In the genomic region with DNA sequence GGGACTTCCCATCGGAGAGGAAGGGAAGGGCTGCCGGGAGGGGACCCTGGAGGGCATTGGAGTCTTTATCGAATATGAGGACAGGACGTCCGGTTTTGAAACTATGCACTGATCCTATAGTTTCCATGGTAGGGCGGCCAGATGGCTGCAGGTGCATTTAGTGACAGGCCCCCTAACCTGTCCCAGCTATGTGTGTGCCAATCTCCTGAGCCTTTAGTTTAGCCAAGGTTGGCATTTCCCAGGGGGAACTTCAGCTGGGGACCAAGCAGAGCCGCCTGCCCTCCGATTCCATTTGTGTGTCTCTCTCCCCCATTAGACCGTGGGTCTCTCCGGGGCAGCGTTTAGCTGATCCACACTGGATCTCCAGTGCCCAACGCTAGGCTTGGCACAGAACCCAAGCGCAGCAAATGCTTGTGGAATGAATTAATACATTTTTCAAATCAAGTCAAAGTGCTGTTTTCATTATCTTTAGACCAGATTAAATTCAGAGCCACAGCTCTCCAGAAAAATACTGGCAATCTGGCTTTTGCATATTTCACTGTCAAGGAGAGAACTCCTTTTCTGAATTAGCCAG, we compare ENCODE assay signal across 1 cellular context.
TF ChIP-seq lines count a peak whose summit lies in the region.

No MANE protein-coding gene starts in this region.

TF ChIP-seq in HepG2, 621 proteins besides CTCF, POLR2A, EP300 and RAD21:
- TF ChIP-seq JUND (CRISPR knock-in tag; IDR thresholded peaks at IDR 0.05) (no peak), ZNF550 (CRISPR knock-in tag; IDR thresholded peaks at IDR 0.05; ENCODE audit: borderline replicate concordance) (no peak), TCF12 (IDR thresholded peaks at IDR 0.05) (no peak), TCF12 (CRISPR knock-in tag; IDR thresholded peaks at IDR 0.05) (no peak), ATF7 (IDR thresholded peaks at IDR 0.05) (no peak), ATF7 (CRISPR knock-in tag; IDR thresholded peaks at IDR 0.05) (no peak), ATRX (CRISPR knock-in tag; IDR thresholded peaks at IDR 0.05; ENCODE audit: borderline replicate concordance) (no peak), ZNF333 (CRISPR knock-in tag; IDR thresholded peaks at IDR 0.05; ENCODE audit: borderline replicate concordance) (no peak)
- TF ChIP-seq, protein P1, sequence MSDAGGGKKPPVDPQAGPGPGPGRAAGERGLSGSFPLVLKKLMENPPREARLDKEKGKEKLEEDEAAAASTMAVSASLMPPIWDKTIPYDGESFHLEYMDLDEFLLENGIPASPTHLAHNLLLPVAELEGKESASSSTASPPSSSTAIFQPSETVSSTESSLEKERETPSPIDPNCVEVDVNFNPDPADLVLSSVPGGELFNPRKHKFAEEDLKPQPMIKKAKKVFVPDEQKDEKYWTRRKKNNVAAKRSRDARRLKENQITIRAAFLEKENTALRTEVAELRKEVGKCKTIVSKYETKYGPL (CRISPR knock-in tag; IDR thresholded peaks at IDR 0.05): no peak
- TF ChIP-seq, protein P2, sequence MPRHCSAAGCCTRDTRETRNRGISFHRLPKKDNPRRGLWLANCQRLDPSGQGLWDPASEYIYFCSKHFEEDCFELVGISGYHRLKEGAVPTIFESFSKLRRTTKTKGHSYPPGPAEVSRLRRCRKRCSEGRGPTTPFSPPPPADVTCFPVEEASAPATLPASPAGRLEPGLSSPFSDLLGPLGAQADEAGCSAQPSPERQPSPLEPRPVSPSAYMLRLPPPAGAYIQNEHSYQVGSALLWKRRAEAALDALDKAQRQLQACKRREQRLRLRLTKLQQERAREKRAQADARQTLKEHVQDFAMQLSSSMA (CRISPR knock-in tag; IDR thresholded peaks at IDR 0.05): no peak
- TF ChIP-seq, protein P3, sequence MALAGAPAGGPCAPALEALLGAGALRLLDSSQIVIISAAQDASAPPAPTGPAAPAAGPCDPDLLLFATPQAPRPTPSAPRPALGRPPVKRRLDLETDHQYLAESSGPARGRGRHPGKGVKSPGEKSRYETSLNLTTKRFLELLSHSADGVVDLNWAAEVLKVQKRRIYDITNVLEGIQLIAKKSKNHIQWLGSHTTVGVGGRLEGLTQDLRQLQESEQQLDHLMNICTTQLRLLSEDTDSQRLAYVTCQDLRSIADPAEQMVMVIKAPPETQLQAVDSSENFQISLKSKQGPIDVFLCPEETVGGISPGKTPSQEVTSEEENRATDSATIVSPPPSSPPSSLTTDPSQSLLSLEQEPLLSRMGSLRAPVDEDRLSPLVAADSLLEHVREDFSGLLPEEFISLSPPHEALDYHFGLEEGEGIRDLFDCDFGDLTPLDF (CRISPR knock-in tag; IDR thresholded peaks at IDR 0.05): no peak
- TF ChIP-seq, protein P4, sequence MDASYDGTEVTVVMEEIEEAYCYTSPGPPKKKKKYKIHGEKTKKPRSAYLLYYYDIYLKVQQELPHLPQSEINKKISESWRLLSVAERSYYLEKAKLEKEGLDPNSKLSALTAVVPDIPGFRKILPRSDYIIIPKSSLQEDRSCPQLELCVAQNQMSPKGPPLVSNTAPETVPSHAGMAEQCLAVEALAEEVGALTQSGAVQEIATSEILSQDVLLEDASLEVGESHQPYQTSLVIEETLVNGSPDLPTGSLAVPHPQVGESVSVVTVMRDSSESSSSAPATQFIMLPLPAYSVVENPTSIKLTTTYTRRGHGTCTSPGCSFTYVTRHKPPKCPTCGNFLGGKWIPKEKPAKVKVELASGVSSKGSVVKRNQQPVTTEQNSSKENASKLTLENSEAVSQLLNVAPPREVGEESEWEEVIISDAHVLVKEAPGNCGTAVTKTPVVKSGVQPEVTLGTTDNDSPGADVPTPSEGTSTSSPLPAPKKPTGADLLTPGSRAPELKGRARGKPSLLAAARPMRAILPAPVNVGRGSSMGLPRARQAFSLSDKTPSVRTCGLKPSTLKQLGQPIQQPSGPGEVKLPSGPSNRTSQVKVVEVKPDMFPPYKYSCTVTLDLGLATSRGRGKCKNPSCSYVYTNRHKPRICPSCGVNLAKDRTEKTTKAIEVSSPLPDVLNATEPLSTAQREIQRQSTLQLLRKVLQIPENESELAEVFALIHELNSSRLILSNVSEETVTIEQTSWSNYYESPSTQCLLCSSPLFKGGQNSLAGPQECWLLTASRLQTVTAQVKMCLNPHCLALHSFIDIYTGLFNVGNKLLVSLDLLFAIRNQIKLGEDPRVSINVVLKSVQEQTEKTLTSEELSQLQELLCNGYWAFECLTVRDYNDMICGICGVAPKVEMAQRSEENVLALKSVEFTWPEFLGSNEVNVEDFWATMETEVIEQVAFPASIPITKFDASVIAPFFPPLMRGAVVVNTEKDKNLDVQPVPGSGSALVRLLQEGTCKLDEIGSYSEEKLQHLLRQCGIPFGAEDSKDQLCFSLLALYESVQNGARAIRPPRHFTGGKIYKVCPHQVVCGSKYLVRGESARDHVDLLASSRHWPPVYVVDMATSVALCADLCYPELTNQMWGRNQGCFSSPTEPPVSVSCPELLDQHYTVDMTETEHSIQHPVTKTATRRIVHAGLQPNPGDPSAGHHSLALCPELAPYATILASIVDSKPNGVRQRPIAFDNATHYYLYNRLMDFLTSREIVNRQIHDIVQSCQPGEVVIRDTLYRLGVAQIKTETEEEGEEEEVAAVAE (CRISPR knock-in tag; IDR thresholded peaks at IDR 0.05; ENCODE audit: borderline replicate concordance): no peak
